ENCODE assay signal across 1 cellular context in the genomic region with DNA sequence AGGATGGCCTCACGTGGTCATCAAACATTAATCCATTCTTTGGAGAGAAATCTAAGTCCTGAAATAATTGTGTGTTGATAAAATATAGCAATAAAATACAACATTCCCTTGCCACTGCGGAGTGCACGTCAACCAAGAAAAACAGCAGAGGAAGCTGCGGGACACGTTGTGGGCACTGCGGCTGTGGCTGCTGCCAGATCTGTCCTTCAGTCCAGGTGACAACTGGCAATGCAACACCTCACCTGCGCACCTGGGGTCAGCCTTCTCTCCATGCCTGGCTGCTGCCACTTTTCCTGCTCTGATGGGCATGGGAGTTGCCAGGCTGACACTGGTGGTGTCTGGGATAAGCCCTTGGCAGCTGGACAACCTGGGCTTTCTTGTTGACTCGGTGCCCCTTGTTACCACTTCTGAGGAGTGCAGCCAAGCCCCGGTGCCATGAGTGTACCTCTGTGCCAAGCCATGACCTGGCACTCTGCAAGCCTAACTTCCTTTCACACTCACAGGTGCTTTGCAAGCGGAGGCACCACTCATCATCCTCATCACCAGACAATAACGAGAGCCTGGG.
TF ChIP-seq lines count a peak whose summit lies in the region.

No MANE protein-coding gene starts in this region.

TF ChIP-seq in SK-N-SH, 30 proteins besides CTCF, POLR2A, EP300 and RAD21 (continued from another document):
- TF ChIP-seq, protein P1, sequence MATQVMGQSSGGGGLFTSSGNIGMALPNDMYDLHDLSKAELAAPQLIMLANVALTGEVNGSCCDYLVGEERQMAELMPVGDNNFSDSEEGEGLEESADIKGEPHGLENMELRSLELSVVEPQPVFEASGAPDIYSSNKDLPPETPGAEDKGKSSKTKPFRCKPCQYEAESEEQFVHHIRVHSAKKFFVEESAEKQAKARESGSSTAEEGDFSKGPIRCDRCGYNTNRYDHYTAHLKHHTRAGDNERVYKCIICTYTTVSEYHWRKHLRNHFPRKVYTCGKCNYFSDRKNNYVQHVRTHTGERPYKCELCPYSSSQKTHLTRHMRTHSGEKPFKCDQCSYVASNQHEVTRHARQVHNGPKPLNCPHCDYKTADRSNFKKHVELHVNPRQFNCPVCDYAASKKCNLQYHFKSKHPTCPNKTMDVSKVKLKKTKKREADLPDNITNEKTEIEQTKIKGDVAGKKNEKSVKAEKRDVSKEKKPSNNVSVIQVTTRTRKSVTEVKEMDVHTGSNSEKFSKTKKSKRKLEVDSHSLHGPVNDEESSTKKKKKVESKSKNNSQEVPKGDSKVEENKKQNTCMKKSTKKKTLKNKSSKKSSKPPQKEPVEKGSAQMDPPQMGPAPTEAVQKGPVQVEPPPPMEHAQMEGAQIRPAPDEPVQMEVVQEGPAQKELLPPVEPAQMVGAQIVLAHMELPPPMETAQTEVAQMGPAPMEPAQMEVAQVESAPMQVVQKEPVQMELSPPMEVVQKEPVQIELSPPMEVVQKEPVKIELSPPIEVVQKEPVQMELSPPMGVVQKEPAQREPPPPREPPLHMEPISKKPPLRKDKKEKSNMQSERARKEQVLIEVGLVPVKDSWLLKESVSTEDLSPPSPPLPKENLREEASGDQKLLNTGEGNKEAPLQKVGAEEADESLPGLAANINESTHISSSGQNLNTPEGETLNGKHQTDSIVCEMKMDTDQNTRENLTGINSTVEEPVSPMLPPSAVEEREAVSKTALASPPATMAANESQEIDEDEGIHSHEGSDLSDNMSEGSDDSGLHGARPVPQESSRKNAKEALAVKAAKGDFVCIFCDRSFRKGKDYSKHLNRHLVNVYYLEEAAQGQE (IDR thresholded peaks at IDR 0.05; ENCODE audit: low read depth, low read length): no peak
- TF ChIP-seq MXI1 (IDR thresholded peaks at IDR 0.05; ENCODE audit: low read depth, low read length): no peak
- TF ChIP-seq, protein P2, sequence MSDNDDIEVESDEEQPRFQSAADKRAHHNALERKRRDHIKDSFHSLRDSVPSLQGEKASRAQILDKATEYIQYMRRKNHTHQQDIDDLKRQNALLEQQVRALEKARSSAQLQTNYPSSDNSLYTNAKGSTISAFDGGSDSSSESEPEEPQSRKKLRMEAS (IDR thresholded peaks at IDR 0.05; ENCODE audit: low read depth): no peak
- TF ChIP-seq POLR2AphosphoS5 (IDR thresholded peaks at IDR 0.05; ENCODE audit: low read depth, low read length): no peak
- no peak for TF ChIP-seq FOXM1 (IDR thresholded peaks at IDR 0.05; ENCODE audit: low read depth)
- TF ChIP-seq SIN3A (IDR thresholded peaks at IDR 0.05; ENCODE audit: borderline replicate concordance, low read depth, low read length): no peak
- no peak for TF ChIP-seq NRF1 (IDR thresholded peaks at IDR 0.05; ENCODE audit: low read depth, low read length)
